ENCODE assay signal across 13 cellular contexts in the genomic region with DNA sequence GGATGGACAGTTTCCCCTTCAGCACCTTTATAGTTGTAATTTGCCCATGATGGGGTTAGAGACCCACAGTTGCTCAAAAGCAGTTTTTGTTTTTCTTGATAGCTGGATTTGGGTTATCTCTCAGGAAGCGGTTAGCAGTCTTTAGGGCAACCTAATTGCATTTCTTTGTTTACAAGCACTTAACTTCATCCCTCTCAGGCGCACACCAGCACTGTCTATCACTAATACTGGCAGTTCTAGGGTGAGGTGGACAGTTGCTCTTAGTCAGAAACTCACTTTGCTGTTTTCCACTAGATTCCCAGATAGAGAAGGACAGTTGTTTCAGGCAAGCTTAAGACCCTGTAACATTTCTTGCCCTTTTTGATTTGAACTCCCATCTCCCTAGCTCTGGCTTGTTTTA.
DNase-seq lines count a peak whose midpoint lies in the region; ATAC-seq and TF ChIP-seq lines count a peak whose summit lies in the region.
"Had no signal": no experiment of that assay in that cellular context is flagged by ENCODE, and none has a peak within 500 bp of the region (broad histone marks: within the 10 kb centered on the region; RNA-seq: fewer than 3 reads in every experiment).

No MANE protein-coding gene starts in this region.

- H3K9me3 ChIP-seq in breast epithelium (no peaks in the 10 kb centered on the region), mammary epithelial cell (replicated peaks; ENCODE audit: insufficient read depth, low read length) (no peaks in the 10 kb centered on the region), osteoblast (ENCODE audit: low read depth, low read length) (no peaks in the 10 kb centered on the region), upper lobe of right lung (no peaks in the 10 kb centered on the region), Karpas-422 (ENCODE audit: low read length) (no peaks in the 10 kb centered on the region)
- H3K9me3 ChIP-seq: mucosa of descending colon had no signal

- TF ChIP-seq CTCF in breast epithelium (IDR thresholded peaks at IDR 0.05) (no peak), mammary epithelial cell (conservative IDR thresholded peaks at IDR 0.05 in 1 of 2, IDR thresholded peaks at IDR 0.05 in 1 of 2; ENCODE audit: extremely low read depth in 1 of 2, insufficient read depth in 1 of 2, low read depth in 1 of 2, low read length in 2 of 2) (no peak), osteoblast (IDR thresholded peaks at IDR 0.05; ENCODE audit: extremely low read depth, low read depth, low read length) (no peak), upper lobe of right lung (IDR thresholded peaks at IDR 0.05) (no peak)

- H3K9ac ChIP-seq in mammary epithelial cell (ENCODE audit: insufficient read depth, low read length) (no peak overlapping the region), Karpas-422 (ENCODE audit: low read length) (no peak overlapping the region)

- intact Hi-C loops in breast epithelium (cut with DNase I; ENCODE audit: low total_unique reads) (no loop called here), mammary epithelial cell (cut with micrococcal nuclease) (loop anchor here (5.0 kb wide), 1 partner anchor 43 kb away; no protein-coding TSS in a partner anchor), upper lobe of right lung (cut with DNase I) (no loop called here)

- H3K9me2 ChIP-seq in Karpas-422 (replicated peaks; ENCODE audit: insufficient read depth, low read length) = no peaks in the 10 kb centered on the region

- no peak for TF ChIP-seq POLR2A in breast epithelium (IDR thresholded peaks at IDR 0.05)

- 100% methylated on average over 2 of the region's 2 CpGs for WGBS in mammary epithelial cell (ENCODE audit: low coverage, missing lambda C conversion rate)

- H4K20me1 ChIP-seq in mammary epithelial cell (ENCODE audit: insufficient read depth, low read length) (no peaks in the 10 kb centered on the region), osteoblast (ENCODE audit: insufficient read depth, low read length) (peaks cover 12% of the 10 kb centered on the region), Karpas-422 (ENCODE audit: insufficient read depth, low read depth, low read length) (no peaks in the 10 kb centered on the region)

- H3K36me3 ChIP-seq in breast epithelium = no peaks in the 10 kb centered on the region
- H3K36me3 ChIP-seq in mammary epithelial cell (ENCODE audit: insufficient read depth, low read length) = no peaks in the 10 kb centered on the region
- H3K36me3 ChIP-seq in osteoblast (ENCODE audit: insufficient read depth, low read length) = no peaks in the 10 kb centered on the region
- H3K36me3 ChIP-seq in upper lobe of right lung = no peaks in the 10 kb centered on the region
- no peaks in the 10 kb centered on the region for H3K36me3 ChIP-seq in Karpas-422 (ENCODE audit: insufficient read depth, low read length)

- dilution Hi-C loops in mammary epithelial cell (cut with HindIII; ENCODE audit: low sequenced_read_pairs) = loop anchor here (10.0 kb wide), 2 partner anchors 85 to 335 kb away; no protein-coding TSS in a partner anchor

- BruUV-seq in mammary epithelial cell (replicated peaks; lab: Mats Ljungman, UMichigan) = no TSS peak

- DNase-seq in breast epithelium (ENCODE audit: low spot score in 2 of 2) (no peak), mammary epithelial cell (no peak), caudate nucleus (lab: John Stamatoyannopoulos, UW) (no peak), osteoblast (ENCODE audit: insufficient read length, low spot score, missing footprints) (no peak), upper lobe of right lung (no peak), dedifferentiated amniotic fluid mesenchymal stem cell (ENCODE audit: extremely low spot score) (no peak), Karpas-422 (no peak)
- DNase-seq: activated CD4-positive, alpha-beta T cell treated with anti-CD3 and anti-CD28 coated beads, Interleukin-2, amount 50 U/mL, for 48 hours; effector CD8-positive, alpha-beta T cell; NCI-H1436; NK-92 treated with Interleukin-12 subunit alpha and Interleukin-12 subunit beta, amount 100 ng/mL, for 24 hours had no signal

- CTCF ChIA-PET in mammary epithelial cell (lab: Charles Lee; ENCODE audit: low non-redundant PET) = no interaction called here

- H2AFZ ChIP-seq in mammary epithelial cell (ENCODE audit: low read depth, low read length) (no peak overlapping the region), osteoblast (ENCODE audit: low read length) (no peak overlapping the region), Karpas-422 (ENCODE audit: low read length) (no peak overlapping the region)

- H3K27me3 ChIP-seq in breast epithelium (no peaks in the 10 kb centered on the region), mammary epithelial cell (ENCODE audit: insufficient read depth, low read length) (no peaks in the 10 kb centered on the region), osteoblast (ENCODE audit: insufficient read depth, low read length) (no peaks in the 10 kb centered on the region), upper lobe of right lung (no peaks in the 10 kb centered on the region), Karpas-422 (ENCODE audit: low read length) (no peaks in the 10 kb centered on the region)

- H3K4me1 ChIP-seq in breast epithelium (peaks cover 0 to 4% of the 10 kb centered on the region in 2 donors), mammary epithelial cell (ENCODE audit: insufficient read depth, low read length) (peaks cover 18% of the 10 kb centered on the region), osteoblast (ENCODE audit: insufficient read depth, low read length) (peaks cover 49% of the 10 kb centered on the region), upper lobe of right lung (peaks cover 33% of the 10 kb centered on the region), Karpas-422 (ENCODE audit: low read length) (no peaks in the 10 kb centered on the region)

- H3K4me2 ChIP-seq in mammary epithelial cell (ENCODE audit: insufficient read depth, low read depth, low read length) = no peak overlapping the region
- no peak overlapping the region for H3K4me2 ChIP-seq in osteoblast (ENCODE audit: insufficient read depth, low read length)
- no peak overlapping the region for H3K4me2 ChIP-seq in Karpas-422 (ENCODE audit: low read depth, low read length, poor library complexity, severe bottlenecking)

- in situ Hi-C loops in mammary epithelial cell (cut with MboI; ENCODE audit: low sequenced_read_pairs in 2 of 2) = no loop called here

- H3K4me3 ChIP-seq in breast epithelium (no peak overlapping the region), mammary epithelial cell (replicated peaks in 1 of 3; ENCODE audit: insufficient read depth in 1 of 3, low read depth in 2 of 3, low read length in 3 of 3) (no peak overlapping the region), osteoblast (ENCODE audit: insufficient read depth, low read length) (no peak overlapping the region), upper lobe of right lung (no peak overlapping the region), Karpas-422 (ENCODE audit: low read length) (no peak overlapping the region)
- H3K4me3 ChIP-seq: mucosa of descending colon had no signal

- peak overlapping the region; percentile 48 to 81 for H3K27ac ChIP-seq in breast epithelium
- no peak overlapping the region for H3K27ac ChIP-seq in mammary epithelial cell (ENCODE audit: insufficient read depth, low read depth, low read length)
- peak overlapping the region; percentile 95 for H3K27ac ChIP-seq in caudate nucleus (ENCODE audit: low read depth, low read length)
- H3K27ac ChIP-seq in osteoblast (ENCODE audit: low read depth, low read length) = peak overlapping the region; percentile 69
- H3K27ac ChIP-seq in upper lobe of right lung = peak overlapping the region; percentile 53
- no peak overlapping the region for H3K27ac ChIP-seq in Karpas-422 (ENCODE audit: low read length)

- H3K79me2 ChIP-seq in mammary epithelial cell (ENCODE audit: insufficient read depth, low read length) (peaks cover 64% of the 10 kb centered on the region), osteoblast (ENCODE audit: insufficient read depth, low read length) (peaks cover 50% of the 10 kb centered on the region), Karpas-422 (ENCODE audit: low read length) (no peaks in the 10 kb centered on the region)

- ATAC-seq in upper lobe of right lung (no peak), HG02870 (IDR thresholded peaks at IDR 0.05; ENCODE audit: unreplicated experiment) (no peak)

Comparison
In these comparisons a context has a peak if more than half of its experiments do, and no peak if none do; other contexts are left out.
1. H3K27ac ChIP-seq: peak in breast epithelium (2 of 2), caudate nucleus (single experiment), osteoblast (single experiment) and upper lobe of right lung (single experiment); none in mammary epithelial cell (single experiment) and Karpas-422 (single experiment).